ENCODE assay signal across 25 cellular contexts in the genomic region with DNA sequence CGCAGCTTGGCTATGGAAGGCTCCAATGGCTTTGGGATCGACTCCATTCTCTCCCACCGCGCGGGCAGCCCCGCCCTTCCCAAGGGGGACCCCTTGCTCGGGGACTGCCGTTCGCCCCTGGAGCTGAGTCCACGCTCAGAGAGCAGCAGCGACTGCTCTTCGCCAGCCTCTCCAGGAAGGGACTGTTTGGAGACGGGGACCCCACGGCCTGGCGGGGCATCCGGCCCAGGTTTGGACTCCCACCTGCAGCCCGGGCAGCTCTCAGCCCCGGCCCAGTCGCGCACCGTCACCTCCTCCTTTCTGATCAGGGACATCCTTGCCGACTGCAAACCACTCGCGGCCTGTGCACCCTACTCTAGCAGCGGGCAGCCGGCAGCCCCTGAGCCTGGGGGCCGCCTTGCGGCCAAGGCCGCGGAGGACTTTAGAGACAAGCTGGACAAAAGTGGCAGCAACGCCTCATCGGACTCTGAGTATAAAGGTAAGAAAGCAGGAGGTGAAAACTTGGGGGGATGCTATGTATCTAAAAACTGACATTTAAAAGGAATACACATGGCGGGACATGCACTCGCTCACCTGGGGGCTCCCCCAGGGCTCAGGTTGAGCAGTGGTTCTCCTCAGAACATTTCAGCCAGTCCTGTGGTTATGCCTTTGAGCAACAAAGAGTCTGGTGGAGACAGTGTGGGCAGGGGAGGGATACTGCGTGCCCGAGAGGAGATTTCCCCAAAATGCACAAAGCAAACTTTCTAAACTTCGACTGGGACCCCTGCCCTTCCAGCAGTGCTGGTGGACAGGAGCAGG. TPM values are rescaled to one million over a fixed set of nuclear protein-coding genes. Genes with fewer than 3 reads are reported as not detected.
"Had no signal": no experiment of that assay in that cellular context is flagged by ENCODE, and none has a peak within 500 bp of the region (broad histone marks: within the 10 kb centered on the region; RNA-seq: fewer than 3 reads in every experiment).

No MANE protein-coding gene starts in this region.

- H3K4me1 ChIP-seq: foreskin keratinocyte, prostate gland, uterus had no signal

- H3K36me3 ChIP-seq: cardiac muscle cell, prostate gland, suprapubic skin, transverse colon, uterus had no signal

- DNase-seq: activated CD8-positive, alpha-beta memory T cell treated with anti-CD3 and anti-CD28 coated beads for 24 hours; activated CD8-positive, alpha-beta memory T cell treated with anti-CD3 and anti-CD28 coated beads, Interleukin-2, amount 50 U/mL, for 48 hours; nephron progenitor cell; right cardiac atrium; stimulated activated CD4-positive, alpha-beta T cell treated with anti-CD3 and anti-CD28 coated beads, Interleukin-15, amount 100 ng/mL, for 24 hours; stimulated activated CD4-positive, alpha-beta T cell treated with anti-CD3 and anti-CD28 coated beads, Interleukin-2, amount 100 ng/mL, for 48 hours; T-helper 9 cell; uterus had no signal

- FAIRE-seq: keratinocyte had no signal

- H3K4me3 Mint-ChIP-seq: activated CD4-positive, alpha-beta T cell treated with anti-CD3 and anti-CD28 coated beads, Interleukin-2, amount 10 ng/mL, durations not matched to agents 7 days and 5 days; activated naive CD8-positive, alpha-beta T cell; nephron progenitor cell had no signal

- H3K9me3 ChIP-seq: prostate gland, suprapubic skin, transverse colon, uterus had no signal

- H3K36me3 Mint-ChIP-seq: activated naive CD8-positive, alpha-beta T cell had no signal

- H3K27ac ChIP-seq: cardiac muscle cell, foreskin keratinocyte, prostate gland, skin epidermis, suprapubic skin, transverse colon, uterus had no signal

- H3K9me3 Mint-ChIP-seq: activated CD4-positive, alpha-beta T cell treated with anti-CD3 and anti-CD28 coated beads, Interleukin-2, amount 10 ng/mL, durations not matched to agents 7 days and 5 days; activated T-cell treated with anti-CD3 and anti-CD28 coated beads, Interleukin-2, amount 50 U/mL, for 72 hours; nephron progenitor cell; stimulated activated naive CD8-positive, alpha-beta T cell treated with anti-CD3 and anti-CD28 coated beads, Interleukin-15, amount 100 ng/mL, for 72 hours had no signal

- H3K4me3 ChIP-seq: cardiac muscle cell, prostate gland, skin epidermis, transverse colon, uterus had no signal

- H3K27ac Mint-ChIP-seq: activated CD4-positive, alpha-beta T cell treated with anti-CD3 and anti-CD28 coated beads, Interleukin-2, amount 10 ng/mL, durations not matched to agents 7 days and 5 days; activated naive CD8-positive, alpha-beta T cell; activated T-cell treated with anti-CD3 and anti-CD28 coated beads, Interleukin-2, amount 50 U/mL, for 72 hours; nephron progenitor cell had no signal

RNA-seq across cellular contexts. Expression of gene BARHL1, which starts 0.6 kb away (rescaled TPM):
- total RNA-seq: activated CD4-positive, alpha-beta T cell treated with anti-CD3 and anti-CD28 coated beads, Interleukin-2, amount 10 ng/mL, durations not matched to agents 7 days and 5 days; activated T-cell treated with anti-CD3 and anti-CD28 coated beads, Interleukin-2, amount 50 U/mL, for 72 hours; cardiac muscle cell; dermis microvascular lymphatic vessel endothelial cell; epithelial cell of proximal tubule; fibroblast of lung; foreskin keratinocyte; left lobe of liver; myocyte; omental fat pad; prostate gland; right cardiac atrium; suprapubic skin; transverse colon; uterus had no signal
- polyA plus RNA-seq: cardiac muscle cell, fibroblast of lung, foreskin keratinocyte, keratinocyte, right cardiac atrium had no signal
